Comparison of ENCODE assay signal across 1 cellular context in the genomic region with DNA sequence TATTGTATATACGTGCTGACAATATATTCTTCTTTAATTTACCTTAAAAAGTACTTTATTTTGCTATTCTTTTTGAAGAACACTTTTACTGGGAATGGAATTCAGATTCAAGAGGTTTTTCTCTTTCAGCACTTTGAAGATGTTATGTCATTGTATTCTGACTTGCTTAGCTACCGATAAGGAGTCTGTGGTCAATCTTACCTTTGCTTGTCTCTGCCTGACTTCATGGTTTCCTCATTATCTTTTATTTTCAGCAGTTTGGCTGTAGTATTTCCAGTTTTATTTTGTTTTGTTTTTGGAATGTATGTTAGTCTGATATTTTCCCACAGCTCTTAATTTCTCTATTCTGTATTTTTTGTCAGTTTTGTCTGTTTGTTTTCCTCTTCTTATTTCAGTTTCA.
A peak's percentile ranks its signal among the peaks of the same experiment; 100 is the strongest.
TF ChIP-seq lines count a peak whose summit lies in the region.

No MANE protein-coding gene starts in this region.

TF ChIP-seq in K562, 482 proteins besides CTCF, POLR2A, EP300 and RAD21 (continued from another document):
- no peak for TF ChIP-seq BMI1 (IDR thresholded peaks at IDR 0.05; ENCODE audit: low read length)
- no peak for TF ChIP-seq NR3C1 (CRISPR knock-in tag; IDR thresholded peaks at IDR 0.05)
- no peak for TF ChIP-seq KDM1A (IDR thresholded peaks at IDR 0.05)
- TF ChIP-seq CBFA2T3 (IDR thresholded peaks at IDR 0.05), result peak; percentile 79
- no peak; the same call in 1 of the 2 replicates for TF ChIP-seq MAFF (IDR thresholded peaks at IDR 0.05; ENCODE audit: low read length)
- TF ChIP-seq FOXK2 (conservative IDR thresholded peaks at IDR 0.05 in 1 of 2, IDR thresholded peaks at IDR 0.05 in 1 of 2; ENCODE audit: low read depth in 2 of 2), result peak; percentile 28 to 30; a peak in 1 of 4 replicates
- no peak for TF ChIP-seq TRIM28 (IDR thresholded peaks at IDR 0.05)
- TF ChIP-seq KDM2B (CRISPR knock-in tag; IDR thresholded peaks at IDR 0.05), result no peak
- TF ChIP-seq SMAD2 (IDR thresholded peaks at IDR 0.05; ENCODE audit: low read depth, low read length), result no peak
- TF ChIP-seq ADNP (tag; IDR thresholded peaks at IDR 0.05), result no peak
- no peak for TF ChIP-seq KLF1 (tag; IDR thresholded peaks at IDR 0.05)
- TF ChIP-seq DPF2 (IDR thresholded peaks at IDR 0.05), result peak; percentile 64
- TF ChIP-seq, protein P1, sequence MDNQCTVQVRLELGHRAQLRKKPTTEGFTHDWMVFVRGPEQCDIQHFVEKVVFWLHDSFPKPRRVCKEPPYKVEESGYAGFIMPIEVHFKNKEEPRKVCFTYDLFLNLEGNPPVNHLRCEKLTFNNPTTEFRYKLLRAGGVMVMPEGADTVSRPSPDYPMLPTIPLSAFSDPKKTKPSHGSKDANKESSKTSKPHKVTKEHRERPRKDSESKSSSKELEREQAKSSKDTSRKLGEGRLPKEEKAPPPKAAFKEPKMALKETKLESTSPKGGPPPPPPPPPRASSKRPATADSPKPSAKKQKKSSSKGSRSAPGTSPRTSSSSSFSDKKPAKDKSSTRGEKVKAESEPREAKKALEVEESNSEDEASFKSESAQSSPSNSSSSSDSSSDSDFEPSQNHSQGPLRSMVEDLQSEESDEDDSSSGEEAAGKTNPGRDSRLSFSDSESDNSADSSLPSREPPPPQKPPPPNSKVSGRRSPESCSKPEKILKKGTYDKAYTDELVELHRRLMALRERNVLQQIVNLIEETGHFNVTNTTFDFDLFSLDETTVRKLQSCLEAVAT (IDR thresholded peaks at IDR 0.05), result peak in 1 of 2 experiments; percentile 84; a peak in 2 of 4 replicates
- TF ChIP-seq MTA2 (IDR thresholded peaks at IDR 0.05; ENCODE audit: low read depth), result peak; percentile 46; the same call in 1 of the 2 replicates
- TF ChIP-seq, protein P2, sequence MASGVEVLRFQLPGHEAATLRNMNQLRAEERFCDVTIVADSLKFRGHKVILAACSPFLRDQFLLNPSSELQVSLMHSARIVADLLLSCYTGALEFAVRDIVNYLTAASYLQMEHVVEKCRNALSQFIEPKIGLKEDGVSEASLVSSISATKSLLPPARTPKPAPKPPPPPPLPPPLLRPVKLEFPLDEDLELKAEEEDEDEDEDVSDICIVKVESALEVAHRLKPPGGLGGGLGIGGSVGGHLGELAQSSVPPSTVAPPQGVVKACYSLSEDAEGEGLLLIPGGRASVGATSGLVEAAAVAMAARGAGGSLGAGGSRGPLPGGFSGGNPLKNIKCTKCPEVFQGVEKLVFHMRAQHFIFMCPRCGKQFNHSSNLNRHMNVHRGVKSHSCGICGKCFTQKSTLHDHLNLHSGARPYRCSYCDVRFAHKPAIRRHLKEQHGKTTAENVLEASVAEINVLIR (CRISPR knock-in tag; IDR thresholded peaks at IDR 0.05), result no peak
- TF ChIP-seq, protein P3, sequence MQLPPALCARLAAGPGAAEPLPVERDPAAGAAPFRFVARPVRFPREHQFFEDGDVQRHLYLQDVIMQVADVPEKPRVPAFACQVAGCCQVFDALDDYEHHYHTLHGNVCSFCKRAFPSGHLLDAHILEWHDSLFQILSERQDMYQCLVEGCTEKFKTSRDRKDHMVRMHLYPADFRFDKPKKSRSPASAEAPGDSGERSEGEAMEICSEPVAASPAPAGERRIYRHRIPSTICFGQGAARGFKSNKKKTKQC (CRISPR knock-in tag; IDR thresholded peaks at IDR 0.05), result no peak
- TF ChIP-seq GABPB2 (CRISPR knock-in tag; conservative IDR thresholded peaks at IDR 0.05), result no peak
- 0 out of 4 replicates have a peak, but pooled peaks of 1 of the 2 experiments have one; percentile 25 for TF ChIP-seq HDAC1 (IDR thresholded peaks at IDR 0.05)
- TF ChIP-seq PML (IDR thresholded peaks at IDR 0.05; ENCODE audit: low read length), result 0 out of 2 replicates have a peak, but pooled peaks have one; percentile 25
- TF ChIP-seq FOS (IDR thresholded peaks at IDR 0.05; ENCODE audit: extremely low read depth, insufficient read length), result no peak
- peak; percentile 33 to 35; a peak in 2 of 4 replicates for TF ChIP-seq TRIM24 (IDR thresholded peaks at IDR 0.05)
